ENCODE assay signal across 19 cellular contexts in genomic region chr9:87786423-87786822, GRCh38.
"Had no signal": no experiment of that assay in that cellular context is flagged by ENCODE, and none has a peak within 500 bp of the region (broad histone marks: within the 10 kb centered on the region; RNA-seq: fewer than 3 reads in every experiment).

No MANE protein-coding gene starts in this region.

- DNase-seq: activated CD4-positive, alpha-beta T cell treated with anti-CD3 and anti-CD28 coated beads for 48 hours; activated CD8-positive, alpha-beta memory T cell treated with anti-CD3 and anti-CD28 coated beads, Interleukin-2, amount 50 U/mL, for 4 hours; amygdala; caudate nucleus; dorsolateral prefrontal cortex; erythroblast; heart left ventricle; kidney glomerular epithelial cell; left ventricle myocardium superior; naive thymus-derived CD8-positive, alpha-beta T cell; right cardiac atrium; stimulated activated CD4-positive, alpha-beta T cell treated with anti-CD3 and anti-CD28 coated beads, Interleukin-2, amount 100 ng/mL, for 48 hours; stimulated activated naive CD8-positive, alpha-beta T cell treated with anti-CD3 and anti-CD28 coated beads, Interleukin-15, amount 100 ng/mL, for 72 hours; SW 1271; T-helper 2 cell; trophoblast cell had no signal

- H3K27me3 ChIP-seq: dorsolateral prefrontal cortex, gastroesophageal sphincter had no signal

- H3K4me1 ChIP-seq: gastroesophageal sphincter, heart left ventricle, prostate gland had no signal

- H3K9me3 ChIP-seq: gastroesophageal sphincter, heart left ventricle, prostate gland had no signal

- H3K27ac ChIP-seq: dorsolateral prefrontal cortex, gastroesophageal sphincter, heart left ventricle, skin epidermis had no signal

- H3K36me3 ChIP-seq: gastroesophageal sphincter, heart left ventricle, prostate gland had no signal

- H3K4me3 ChIP-seq: dorsolateral prefrontal cortex, gastroesophageal sphincter, heart left ventricle, prostate gland, skin epidermis had no signal

- ATAC-seq: gastroesophageal sphincter; heart left ventricle; left ventricle myocardium superior; naive thymus-derived CD8-positive, alpha-beta T cell; right cardiac atrium; stimulated activated naive CD8-positive, alpha-beta T cell treated with anti-CD3 and anti-CD28 coated beads, Interleukin-15, amount 100 ng/mL, for 72 hours had no signal
